In genomic region chr10:99276848-99277486, GRCh38 we compare ENCODE assay signal across 10 cellular contexts. TPM values are rescaled to one million over a fixed set of nuclear protein-coding genes. Genes with fewer than 3 reads are reported as not detected.
A peak's percentile ranks its signal among the peaks of the same experiment; 100 is the strongest.
DNase-seq lines count a peak whose midpoint lies in the region; ATAC-seq and TF ChIP-seq lines count a peak whose summit lies in the region.
"Had no signal": no experiment of that assay in that cellular context is flagged by ENCODE, and none has a peak within 500 bp of the region (broad histone marks: within the 10 kb centered on the region; RNA-seq: fewer than 3 reads in every experiment).

No MANE protein-coding gene starts in this region.

- no peaks in the 10 kb centered on the region for H3K27me3 ChIP-seq in liver (ENCODE audit: control insufficient read depth in 4 of 4, insufficient read depth in 4 of 4, low read length in 3 of 4)

- peaks cover 0 to 4% (median 0%) of the 10 kb centered on the region in 4 donors for H3K4me1 ChIP-seq in liver (ENCODE audit: control insufficient read depth in 4 of 4, insufficient read depth in 4 of 4, low read length in 3 of 4)
- H3K4me1 ChIP-seq: heart right ventricle had no signal

- H3K4me1 Mint-ChIP-seq in WTC11: peaks cover 14% of the 10 kb centered on the region
- no peaks in the 10 kb centered on the region for H3K4me1 Mint-ChIP-seq in mesothelial cell of epicardium

- H3K36me3 Mint-ChIP-seq in WTC11 (no peaks in the 10 kb centered on the region), mesothelial cell of epicardium (no peaks in the 10 kb centered on the region)

- peak; percentile 71 for TF ChIP-seq CTCF in LNCAP (IDR thresholded peaks at IDR 0.05)
- TF ChIP-seq CTCF in WTC11 (IDR thresholded peaks at IDR 0.05): peak; percentile 49; the same call in 1 of the 2 replicates
- peak; percentile 15 for TF ChIP-seq CTCF in liver (IDR thresholded peaks at IDR 0.05; ENCODE audit: low read depth, low read length, missing input control)
- TF ChIP-seq CTCF in mesothelial cell of epicardium (IDR thresholded peaks at IDR 0.05; ENCODE audit: unreplicated experiment): no peak

- H3K27ac Mint-ChIP-seq in WTC11 (no peak overlapping the region), mesothelial cell of epicardium (no peak overlapping the region)

- H3K4me3 Mint-ChIP-seq in WTC11 (no peak overlapping the region), mesothelial cell of epicardium (no peak overlapping the region)

- WGBS in liver: 18% methylated on average over 6 of the region's 6 CpGs

- no peak overlapping the region for H3K9ac ChIP-seq in liver (ENCODE audit: low read depth in 1 of 2, low read length in 2 of 2)

- DNase-seq in EL (peak; percentile 25), WTC11 (ENCODE audit: low spot score) (no peak), mesothelial cell of epicardium (ENCODE audit: low spot score in 2 of 2, unreplicated experiment in 2 of 2) (no peak)
- DNase-seq: heart right ventricle, NCI-H1105 treated with DMSO at 0.1 percent for 48 hours had no signal

- POLR2A ChIA-PET in WTC11 (lab: Charles Lee): interaction anchor here (1.0 kb wide), 1 partner anchor 12 kb away, joined by 3 read pairs; no protein-coding TSS in a partner anchor

- H3K36me3 ChIP-seq in liver (ENCODE audit: control insufficient read depth in 4 of 4, insufficient read depth in 3 of 4, low read depth in 1 of 4, low read length in 3 of 4): no peaks in the 10 kb centered on the region
- H3K36me3 ChIP-seq: heart right ventricle had no signal

- CTCF ChIA-PET in WTC11 (lab: Charles Lee): interaction anchor here (0.6 to 2.8 kb wide), 19 partner anchors 11 to 968 kb away, joined by 3 to 10 read pairs (median 3); partner anchors contain the start of gene CNNM1

- H3K27ac ChIP-seq in liver (ENCODE audit: low read depth in 1 of 2, low read length in 2 of 2): no peak overlapping the region
- H3K27ac ChIP-seq: heart right ventricle had no signal

- peak; percentile 43 to 50 for TF ChIP-seq RAD21 in liver (IDR thresholded peaks at IDR 0.05)

- no peak for ATAC-seq in WTC11
- ATAC-seq in GM18909 (IDR thresholded peaks at IDR 0.05; ENCODE audit: poor library complexity, unreplicated experiment): no peak
- ATAC-seq in GM21447 (IDR thresholded peaks at IDR 0.05; ENCODE audit: unreplicated experiment): no peak
- no peak for ATAC-seq in GM18873 (IDR thresholded peaks at IDR 0.05; ENCODE audit: low FRiP score, unreplicated experiment)
- ATAC-seq: heart right ventricle had no signal

- H3K4me3 ChIP-seq in liver (ENCODE audit: low read depth in 1 of 3, low read length in 3 of 3): no peak overlapping the region
- H3K4me3 ChIP-seq: heart right ventricle had no signal

- no peaks in the 10 kb centered on the region for H3K9me3 ChIP-seq in liver (ENCODE audit: control insufficient read depth in 4 of 4, low read length in 3 of 4)

- H3K27me3 Mint-ChIP-seq in WTC11 (ENCODE audit: low read depth): no peaks in the 10 kb centered on the region
- peaks cover 32% of the 10 kb centered on the region for H3K27me3 Mint-ChIP-seq in mesothelial cell of epicardium (ENCODE audit: low read depth)

- peaks cover 8% of the 10 kb centered on the region for H3K9me3 Mint-ChIP-seq in WTC11
- peaks cover 13% of the 10 kb centered on the region for H3K9me3 Mint-ChIP-seq in mesothelial cell of epicardium

TF ChIP-seq in WTC11, 78 proteins besides CTCF, POLR2A, EP300 and RAD21:
- TF ChIP-seq ZNF263 (CRISPR knock-in tag; IDR thresholded peaks at IDR 0.05; ENCODE audit: low read depth) (no peak), ZNF317 (CRISPR knock-in tag; IDR thresholded peaks at IDR 0.05; ENCODE audit: borderline replicate concordance, low read depth) (no peak)

TF ChIP-seq in liver, 16 proteins besides CTCF, POLR2A, EP300 and RAD21:
- TF ChIP-seq EGR1 (IDR thresholded peaks at IDR 0.05; ENCODE audit: low read depth in 2 of 2) (no peak), RXRA (IDR thresholded peaks at IDR 0.05) (no peak), FOXA2 (IDR thresholded peaks at IDR 0.05) (no peak), ATF3 (IDR thresholded peaks at IDR 0.05) (no peak), REST (IDR thresholded peaks at IDR 0.05) (no peak), TAF1 (conservative IDR thresholded peaks at IDR 0.05) (no peak), YY1 (IDR thresholded peaks at IDR 0.05) (no peak), MAX (IDR thresholded peaks at IDR 0.05) (no peak), HNF4A (conservative IDR thresholded peaks at IDR 0.05) (no peak), SP1 (IDR thresholded peaks at IDR 0.05) (no peak), FOXA1 (IDR thresholded peaks at IDR 0.05) (no peak)

RNA-seq across cellular contexts. Expression of gene HPSE2, which starts 41.3 kb away (rescaled TPM):
- total RNA-seq in WTC11 (2021): 0.37 to 0.66 TPM (median 0.60 TPM) in 3 replicates
- total RNA-seq in liver: under 1 TPM in 1 of 2 donors, not detected in 1; 0.05 TPM
- polyA plus RNA-seq in liver: not detected
- total RNA-seq in mesothelial cell of epicardium: 1.7 to 2.5 TPM (median 2.3 TPM) in 3 replicates

RNA-seq across cellular contexts. Expression of gene CNNM1, which starts 52.2 kb away (rescaled TPM):
- total RNA-seq in WTC11 (2021) (0.90 to 1.4 TPM (median 1.1 TPM) in 3 replicates), liver (under 1 TPM; 0.05 to 0.08 TPM), mesothelial cell of epicardium (0.27 to 0.49 TPM (median 0.31 TPM) in 3 replicates)
- under 1 TPM; 0.06 to 0.10 TPM for polyA plus RNA-seq in liver
